In the genomic region with DNA sequence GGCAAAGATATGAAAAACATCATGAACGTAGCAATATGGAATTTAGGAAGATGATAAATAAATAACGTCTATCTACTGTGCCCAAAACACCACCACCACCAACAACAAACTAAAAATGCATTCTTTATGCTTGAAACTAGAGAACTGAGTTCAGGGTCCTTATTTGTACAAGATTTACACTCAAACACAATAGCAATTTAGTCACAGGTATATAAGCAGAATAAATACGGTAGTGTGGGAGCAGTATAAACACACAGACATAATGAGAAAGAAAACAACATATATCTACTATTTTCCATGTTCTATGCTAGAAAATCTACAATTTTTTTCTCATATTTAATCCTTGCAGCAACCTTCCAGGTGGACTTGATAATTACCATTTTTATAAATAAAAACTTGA, we compare ENCODE assay signal across 24 cellular contexts.
DNase-seq lines count a peak whose midpoint lies in the region; ATAC-seq, FAIRE-seq and TF ChIP-seq lines count a peak whose summit lies in the region.
"Had no signal": no experiment of that assay in that cellular context is flagged by ENCODE, and none has a peak within 500 bp of the region (broad histone marks: within the 10 kb centered on the region; RNA-seq: fewer than 3 reads in every experiment).

No MANE protein-coding gene starts in this region.

- H3K27me3 Mint-ChIP-seq in astrocyte (ENCODE audit: low read depth, unreplicated experiment) (no peaks in the 10 kb centered on the region), endothelial cell (ENCODE audit: unreplicated experiment) (no peaks in the 10 kb centered on the region)
- H3K27me3 Mint-ChIP-seq: CD4-positive, alpha-beta memory T cell; CD4-positive, CD25-positive, alpha-beta regulatory T cell had no signal

- CTCF ChIA-PET in A549 (lab: Yijun Ruan, JAX) = no interaction called here

- FAIRE-seq in A549 (lab: Jason Lieb, UNC) = peak; percentile 51
- peak; percentile 62 for FAIRE-seq in astrocyte (lab: Jason Lieb, UNC)
- FAIRE-seq: GM12878, GM12892, GM18507 had no signal

- WGBS in A549 (ENCODE audit: missing lambda C conversion rate) = 65% methylated on average over 3 of the region's 3 CpGs

- ATAC-seq in A549 = no peak
- ATAC-seq in HG03469 (IDR thresholded peaks at IDR 0.05; ENCODE audit: unreplicated experiment) = no peak
- ATAC-seq: GM12878 had no signal

- TF ChIP-seq CTCF in A549 (IDR thresholded peaks at IDR 0.05) (no peak), astrocyte (IDR thresholded peaks at IDR 0.05; ENCODE audit: insufficient read depth, low read depth, low read length) (no peak), endothelial cell (IDR thresholded peaks at IDR 0.05; ENCODE audit: unreplicated experiment) (no peak)

- no peak overlapping the region for H3K27ac ChIP-seq in A549
- no peak overlapping the region for H3K27ac ChIP-seq in astrocyte (ENCODE audit: low read depth, low read length)
- H3K27ac ChIP-seq: BLaER1 treated with 17β-estradiol and CSF1 and Interleukin-3, amounts not matched to agents 10 nM and 100 nM; C4-2B had no signal

- POLR2A ChIA-PET in A549 (lab: Yijun Ruan, JAX) = no interaction called here

- H3K9ac ChIP-seq in astrocyte (ENCODE audit: low read length) = no peak overlapping the region
- H3K9ac ChIP-seq: BLaER1 treated with 17β-estradiol and CSF1 and Interleukin-3, amounts not matched to agents 10 nM and 100 nM had no signal

- H3K4me1 Mint-ChIP-seq in astrocyte (ENCODE audit: low read depth, unreplicated experiment) = peaks cover 6% of the 10 kb centered on the region
- peaks cover 7% of the 10 kb centered on the region for H3K4me1 Mint-ChIP-seq in endothelial cell (ENCODE audit: unreplicated experiment)
- H3K4me1 Mint-ChIP-seq: B cell; CD4-positive, CD25-positive, alpha-beta regulatory T cell; CD8-positive, alpha-beta memory T cell had no signal

- H3K9me3 Mint-ChIP-seq in astrocyte (ENCODE audit: unreplicated experiment) (no peaks in the 10 kb centered on the region), endothelial cell (ENCODE audit: unreplicated experiment) (no peaks in the 10 kb centered on the region)
- H3K9me3 Mint-ChIP-seq: CD8-positive, alpha-beta memory T cell had no signal

- TF ChIP-seq POLR2A in A549 (IDR thresholded peaks at IDR 0.05; ENCODE audit: low read length) = no peak

- H3K79me2 ChIP-seq in astrocyte (ENCODE audit: insufficient read depth, low read length) = no peaks in the 10 kb centered on the region

- H3K4me3 ChIP-seq in A549 (no peak overlapping the region), astrocyte (ENCODE audit: insufficient read depth, low read depth, low read length) (no peak overlapping the region)
- H3K4me3 ChIP-seq: BLaER1 treated with 17β-estradiol and CSF1 and Interleukin-3, amounts not matched to agents 10 nM and 100 nM; GM12878 had no signal

- H3K4me3 Mint-ChIP-seq in astrocyte (ENCODE audit: unreplicated experiment) (no peak overlapping the region), endothelial cell (ENCODE audit: unreplicated experiment) (no peak overlapping the region)
- H3K4me3 Mint-ChIP-seq: B cell; CD4-positive, alpha-beta memory T cell; CD4-positive, CD25-positive, alpha-beta regulatory T cell; CD8-positive, alpha-beta memory T cell had no signal

- no peak for TF ChIP-seq RAD21 in A549 (conservative IDR thresholded peaks at IDR 0.05 in 1 of 2, IDR thresholded peaks at IDR 0.05 in 1 of 2)

- no peaks in the 10 kb centered on the region for H3K36me3 Mint-ChIP-seq in astrocyte (ENCODE audit: low read depth, unreplicated experiment)
- no peaks in the 10 kb centered on the region for H3K36me3 Mint-ChIP-seq in endothelial cell (ENCODE audit: low read depth, unreplicated experiment)
- H3K36me3 Mint-ChIP-seq: CD4-positive, alpha-beta memory T cell; CD4-positive, CD25-positive, alpha-beta regulatory T cell; CD8-positive, alpha-beta memory T cell had no signal

- DNase-seq in A549 (ENCODE audit: low read depth in 1 of 2, low spot score in 1 of 2) (no peak), astrocyte (ENCODE audit: low read depth) (no peak), endothelial cell (ENCODE audit: low spot score) (no peak), CD1c-positive myeloid dendritic cell (ENCODE audit: extremely low spot score) (no peak)
- DNase-seq: 8988T; AML-193; CD4-positive, alpha-beta memory T cell; CD4-positive, CD25-positive, alpha-beta regulatory T cell; CD8-positive, alpha-beta memory T cell; COR-L47; DMS 273 treated with DMSO at 0.1 percent for 48 hours; DMS153; DMS53; DMS79; DND-41; EL; GDM1 had no signal

- H3K9me3 ChIP-seq in A549 (no peaks in the 10 kb centered on the region), astrocyte (ENCODE audit: insufficient read depth, low read depth, low read length) (no peaks in the 10 kb centered on the region)
- H3K9me3 ChIP-seq: BLaER1 treated with 17β-estradiol and CSF1 and Interleukin-3, amounts not matched to agents 10 nM and 100 nM had no signal

- H3K27me3 ChIP-seq in astrocyte (ENCODE audit: insufficient read depth, low read length) = no peaks in the 10 kb centered on the region
- H3K27me3 ChIP-seq: BLaER1 treated with 17β-estradiol and CSF1 and Interleukin-3, amounts not matched to agents 10 nM and 100 nM had no signal

- H2AFZ ChIP-seq in astrocyte (ENCODE audit: low read depth, low read length) = no peak overlapping the region

- H4K20me1 ChIP-seq in astrocyte (ENCODE audit: insufficient read depth, low read length) = no peaks in the 10 kb centered on the region
- H4K20me1 ChIP-seq: BLaER1 treated with 17β-estradiol and CSF1 and Interleukin-3, amounts not matched to agents 10 nM and 100 nM had no signal

- H3K4me1 ChIP-seq in A549 (peaks cover 7% of the 10 kb centered on the region), astrocyte (ENCODE audit: insufficient read depth, low read length) (peaks cover 5% of the 10 kb centered on the region)

- no peak overlapping the region for H3K27ac Mint-ChIP-seq in astrocyte (ENCODE audit: unreplicated experiment)
- H3K27ac Mint-ChIP-seq in endothelial cell (ENCODE audit: unreplicated experiment) = peak overlapping the region; percentile 27
- H3K27ac Mint-ChIP-seq: B cell; CD4-positive, alpha-beta memory T cell; CD4-positive, CD25-positive, alpha-beta regulatory T cell; CD8-positive, alpha-beta memory T cell had no signal

- no peak for TF ChIP-seq EP300 in A549 (IDR thresholded peaks at IDR 0.05)

- H3K36me3 ChIP-seq in astrocyte (ENCODE audit: insufficient read depth, low read length) = no peaks in the 10 kb centered on the region
- H3K36me3 ChIP-seq: BLaER1 treated with 17β-estradiol and CSF1 and Interleukin-3, amounts not matched to agents 10 nM and 100 nM had no signal

- H3K4me2 ChIP-seq in A549 = no peak overlapping the region
- no peak overlapping the region for H3K4me2 ChIP-seq in astrocyte (ENCODE audit: low read length)
- H3K4me2 ChIP-seq: BLaER1 treated with 17β-estradiol and CSF1 and Interleukin-3, amounts not matched to agents 10 nM and 100 nM had no signal

TF ChIP-seq in A549, 52 proteins besides CTCF, POLR2A, EP300 and RAD21 (continues in another document):
- TF ChIP-seq MAZ (IDR thresholded peaks at IDR 0.05; ENCODE audit: borderline replicate concordance, low read depth, low read length) = no peak
- TF ChIP-seq, protein P1, sequence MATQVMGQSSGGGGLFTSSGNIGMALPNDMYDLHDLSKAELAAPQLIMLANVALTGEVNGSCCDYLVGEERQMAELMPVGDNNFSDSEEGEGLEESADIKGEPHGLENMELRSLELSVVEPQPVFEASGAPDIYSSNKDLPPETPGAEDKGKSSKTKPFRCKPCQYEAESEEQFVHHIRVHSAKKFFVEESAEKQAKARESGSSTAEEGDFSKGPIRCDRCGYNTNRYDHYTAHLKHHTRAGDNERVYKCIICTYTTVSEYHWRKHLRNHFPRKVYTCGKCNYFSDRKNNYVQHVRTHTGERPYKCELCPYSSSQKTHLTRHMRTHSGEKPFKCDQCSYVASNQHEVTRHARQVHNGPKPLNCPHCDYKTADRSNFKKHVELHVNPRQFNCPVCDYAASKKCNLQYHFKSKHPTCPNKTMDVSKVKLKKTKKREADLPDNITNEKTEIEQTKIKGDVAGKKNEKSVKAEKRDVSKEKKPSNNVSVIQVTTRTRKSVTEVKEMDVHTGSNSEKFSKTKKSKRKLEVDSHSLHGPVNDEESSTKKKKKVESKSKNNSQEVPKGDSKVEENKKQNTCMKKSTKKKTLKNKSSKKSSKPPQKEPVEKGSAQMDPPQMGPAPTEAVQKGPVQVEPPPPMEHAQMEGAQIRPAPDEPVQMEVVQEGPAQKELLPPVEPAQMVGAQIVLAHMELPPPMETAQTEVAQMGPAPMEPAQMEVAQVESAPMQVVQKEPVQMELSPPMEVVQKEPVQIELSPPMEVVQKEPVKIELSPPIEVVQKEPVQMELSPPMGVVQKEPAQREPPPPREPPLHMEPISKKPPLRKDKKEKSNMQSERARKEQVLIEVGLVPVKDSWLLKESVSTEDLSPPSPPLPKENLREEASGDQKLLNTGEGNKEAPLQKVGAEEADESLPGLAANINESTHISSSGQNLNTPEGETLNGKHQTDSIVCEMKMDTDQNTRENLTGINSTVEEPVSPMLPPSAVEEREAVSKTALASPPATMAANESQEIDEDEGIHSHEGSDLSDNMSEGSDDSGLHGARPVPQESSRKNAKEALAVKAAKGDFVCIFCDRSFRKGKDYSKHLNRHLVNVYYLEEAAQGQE (IDR thresholded peaks at IDR 0.05) = no peak
- TF ChIP-seq ATOH8 (CRISPR knock-in tag; IDR thresholded peaks at IDR 0.05; ENCODE audit: low read depth) = no peak
- no peak for TF ChIP-seq PBX3 (IDR thresholded peaks at IDR 0.05)
- TF ChIP-seq RNF2 (IDR thresholded peaks at IDR 0.05; ENCODE audit: borderline replicate concordance, low read depth) = no peak
- TF ChIP-seq BHLHE40 (IDR thresholded peaks at IDR 0.05; ENCODE audit: low read depth, low read length) = no peak
- no peak for TF ChIP-seq ZC3H11A (IDR thresholded peaks at IDR 0.05)
- TF ChIP-seq FOSB (CRISPR knock-in tag; IDR thresholded peaks at IDR 0.05) = no peak
- no peak for TF ChIP-seq NPAS2 (CRISPR knock-in tag; IDR thresholded peaks at IDR 0.05; ENCODE audit: borderline replicate concordance)
